Comparison of ENCODE assay signal across 2 cellular contexts in the genomic region with DNA sequence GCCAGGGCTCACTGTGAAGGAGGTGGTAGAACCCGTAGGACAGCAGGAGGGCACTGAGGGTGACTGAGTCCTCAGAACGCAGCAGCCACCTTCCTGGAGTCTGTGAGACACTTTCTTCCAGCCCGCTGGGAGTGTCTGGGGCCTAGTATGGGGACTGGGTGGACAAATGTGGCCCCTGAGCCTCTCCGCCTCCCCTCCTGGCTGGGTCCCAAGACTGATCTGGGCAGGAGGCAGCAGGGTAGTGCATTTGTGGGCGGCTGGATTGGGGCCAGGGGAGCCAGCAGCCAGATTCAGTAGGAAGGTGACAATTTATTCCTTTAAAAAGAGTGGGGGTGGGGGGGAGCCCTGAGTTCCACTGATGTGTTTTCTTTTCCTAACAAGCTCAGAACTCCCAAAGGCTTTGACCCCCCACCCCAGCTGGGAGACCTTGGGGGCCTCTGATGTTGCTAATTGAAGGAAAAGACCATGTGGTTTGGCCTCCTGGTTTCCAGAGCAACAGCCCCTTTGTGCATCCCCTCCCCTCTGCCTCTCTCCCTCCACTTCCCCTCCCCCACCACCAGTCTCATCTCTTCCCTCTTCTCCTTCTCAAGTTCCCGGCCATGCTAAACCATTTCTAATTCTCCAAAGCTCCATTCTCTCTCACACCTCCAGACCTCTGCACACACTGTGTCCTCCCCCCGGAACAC.
TF ChIP-seq lines count a peak whose summit lies in the region.

No MANE protein-coding gene starts in this region.

TF ChIP-seq in GM23338, 12 proteins besides CTCF, POLR2A, EP300 and RAD21:
- TF ChIP-seq EZH2phosphoT487 (IDR thresholded peaks at IDR 0.05; ENCODE audit: unreplicated experiment) (no peak), EZH2 (IDR thresholded peaks at IDR 0.05; ENCODE audit: low read depth, unreplicated experiment) (no peak)
- TF ChIP-seq, protein P1, sequence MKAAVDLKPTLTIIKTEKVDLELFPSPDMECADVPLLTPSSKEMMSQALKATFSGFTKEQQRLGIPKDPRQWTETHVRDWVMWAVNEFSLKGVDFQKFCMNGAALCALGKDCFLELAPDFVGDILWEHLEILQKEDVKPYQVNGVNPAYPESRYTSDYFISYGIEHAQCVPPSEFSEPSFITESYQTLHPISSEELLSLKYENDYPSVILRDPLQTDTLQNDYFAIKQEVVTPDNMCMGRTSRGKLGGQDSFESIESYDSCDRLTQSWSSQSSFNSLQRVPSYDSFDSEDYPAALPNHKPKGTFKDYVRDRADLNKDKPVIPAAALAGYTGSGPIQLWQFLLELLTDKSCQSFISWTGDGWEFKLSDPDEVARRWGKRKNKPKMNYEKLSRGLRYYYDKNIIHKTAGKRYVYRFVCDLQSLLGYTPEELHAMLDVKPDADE (IDR thresholded peaks at IDR 0.05), result no peak
- TF ChIP-seq, protein P2, sequence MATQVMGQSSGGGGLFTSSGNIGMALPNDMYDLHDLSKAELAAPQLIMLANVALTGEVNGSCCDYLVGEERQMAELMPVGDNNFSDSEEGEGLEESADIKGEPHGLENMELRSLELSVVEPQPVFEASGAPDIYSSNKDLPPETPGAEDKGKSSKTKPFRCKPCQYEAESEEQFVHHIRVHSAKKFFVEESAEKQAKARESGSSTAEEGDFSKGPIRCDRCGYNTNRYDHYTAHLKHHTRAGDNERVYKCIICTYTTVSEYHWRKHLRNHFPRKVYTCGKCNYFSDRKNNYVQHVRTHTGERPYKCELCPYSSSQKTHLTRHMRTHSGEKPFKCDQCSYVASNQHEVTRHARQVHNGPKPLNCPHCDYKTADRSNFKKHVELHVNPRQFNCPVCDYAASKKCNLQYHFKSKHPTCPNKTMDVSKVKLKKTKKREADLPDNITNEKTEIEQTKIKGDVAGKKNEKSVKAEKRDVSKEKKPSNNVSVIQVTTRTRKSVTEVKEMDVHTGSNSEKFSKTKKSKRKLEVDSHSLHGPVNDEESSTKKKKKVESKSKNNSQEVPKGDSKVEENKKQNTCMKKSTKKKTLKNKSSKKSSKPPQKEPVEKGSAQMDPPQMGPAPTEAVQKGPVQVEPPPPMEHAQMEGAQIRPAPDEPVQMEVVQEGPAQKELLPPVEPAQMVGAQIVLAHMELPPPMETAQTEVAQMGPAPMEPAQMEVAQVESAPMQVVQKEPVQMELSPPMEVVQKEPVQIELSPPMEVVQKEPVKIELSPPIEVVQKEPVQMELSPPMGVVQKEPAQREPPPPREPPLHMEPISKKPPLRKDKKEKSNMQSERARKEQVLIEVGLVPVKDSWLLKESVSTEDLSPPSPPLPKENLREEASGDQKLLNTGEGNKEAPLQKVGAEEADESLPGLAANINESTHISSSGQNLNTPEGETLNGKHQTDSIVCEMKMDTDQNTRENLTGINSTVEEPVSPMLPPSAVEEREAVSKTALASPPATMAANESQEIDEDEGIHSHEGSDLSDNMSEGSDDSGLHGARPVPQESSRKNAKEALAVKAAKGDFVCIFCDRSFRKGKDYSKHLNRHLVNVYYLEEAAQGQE (IDR thresholded peaks at IDR 0.05; ENCODE audit: unreplicated experiment), result no peak
- TF ChIP-seq, protein P3, sequence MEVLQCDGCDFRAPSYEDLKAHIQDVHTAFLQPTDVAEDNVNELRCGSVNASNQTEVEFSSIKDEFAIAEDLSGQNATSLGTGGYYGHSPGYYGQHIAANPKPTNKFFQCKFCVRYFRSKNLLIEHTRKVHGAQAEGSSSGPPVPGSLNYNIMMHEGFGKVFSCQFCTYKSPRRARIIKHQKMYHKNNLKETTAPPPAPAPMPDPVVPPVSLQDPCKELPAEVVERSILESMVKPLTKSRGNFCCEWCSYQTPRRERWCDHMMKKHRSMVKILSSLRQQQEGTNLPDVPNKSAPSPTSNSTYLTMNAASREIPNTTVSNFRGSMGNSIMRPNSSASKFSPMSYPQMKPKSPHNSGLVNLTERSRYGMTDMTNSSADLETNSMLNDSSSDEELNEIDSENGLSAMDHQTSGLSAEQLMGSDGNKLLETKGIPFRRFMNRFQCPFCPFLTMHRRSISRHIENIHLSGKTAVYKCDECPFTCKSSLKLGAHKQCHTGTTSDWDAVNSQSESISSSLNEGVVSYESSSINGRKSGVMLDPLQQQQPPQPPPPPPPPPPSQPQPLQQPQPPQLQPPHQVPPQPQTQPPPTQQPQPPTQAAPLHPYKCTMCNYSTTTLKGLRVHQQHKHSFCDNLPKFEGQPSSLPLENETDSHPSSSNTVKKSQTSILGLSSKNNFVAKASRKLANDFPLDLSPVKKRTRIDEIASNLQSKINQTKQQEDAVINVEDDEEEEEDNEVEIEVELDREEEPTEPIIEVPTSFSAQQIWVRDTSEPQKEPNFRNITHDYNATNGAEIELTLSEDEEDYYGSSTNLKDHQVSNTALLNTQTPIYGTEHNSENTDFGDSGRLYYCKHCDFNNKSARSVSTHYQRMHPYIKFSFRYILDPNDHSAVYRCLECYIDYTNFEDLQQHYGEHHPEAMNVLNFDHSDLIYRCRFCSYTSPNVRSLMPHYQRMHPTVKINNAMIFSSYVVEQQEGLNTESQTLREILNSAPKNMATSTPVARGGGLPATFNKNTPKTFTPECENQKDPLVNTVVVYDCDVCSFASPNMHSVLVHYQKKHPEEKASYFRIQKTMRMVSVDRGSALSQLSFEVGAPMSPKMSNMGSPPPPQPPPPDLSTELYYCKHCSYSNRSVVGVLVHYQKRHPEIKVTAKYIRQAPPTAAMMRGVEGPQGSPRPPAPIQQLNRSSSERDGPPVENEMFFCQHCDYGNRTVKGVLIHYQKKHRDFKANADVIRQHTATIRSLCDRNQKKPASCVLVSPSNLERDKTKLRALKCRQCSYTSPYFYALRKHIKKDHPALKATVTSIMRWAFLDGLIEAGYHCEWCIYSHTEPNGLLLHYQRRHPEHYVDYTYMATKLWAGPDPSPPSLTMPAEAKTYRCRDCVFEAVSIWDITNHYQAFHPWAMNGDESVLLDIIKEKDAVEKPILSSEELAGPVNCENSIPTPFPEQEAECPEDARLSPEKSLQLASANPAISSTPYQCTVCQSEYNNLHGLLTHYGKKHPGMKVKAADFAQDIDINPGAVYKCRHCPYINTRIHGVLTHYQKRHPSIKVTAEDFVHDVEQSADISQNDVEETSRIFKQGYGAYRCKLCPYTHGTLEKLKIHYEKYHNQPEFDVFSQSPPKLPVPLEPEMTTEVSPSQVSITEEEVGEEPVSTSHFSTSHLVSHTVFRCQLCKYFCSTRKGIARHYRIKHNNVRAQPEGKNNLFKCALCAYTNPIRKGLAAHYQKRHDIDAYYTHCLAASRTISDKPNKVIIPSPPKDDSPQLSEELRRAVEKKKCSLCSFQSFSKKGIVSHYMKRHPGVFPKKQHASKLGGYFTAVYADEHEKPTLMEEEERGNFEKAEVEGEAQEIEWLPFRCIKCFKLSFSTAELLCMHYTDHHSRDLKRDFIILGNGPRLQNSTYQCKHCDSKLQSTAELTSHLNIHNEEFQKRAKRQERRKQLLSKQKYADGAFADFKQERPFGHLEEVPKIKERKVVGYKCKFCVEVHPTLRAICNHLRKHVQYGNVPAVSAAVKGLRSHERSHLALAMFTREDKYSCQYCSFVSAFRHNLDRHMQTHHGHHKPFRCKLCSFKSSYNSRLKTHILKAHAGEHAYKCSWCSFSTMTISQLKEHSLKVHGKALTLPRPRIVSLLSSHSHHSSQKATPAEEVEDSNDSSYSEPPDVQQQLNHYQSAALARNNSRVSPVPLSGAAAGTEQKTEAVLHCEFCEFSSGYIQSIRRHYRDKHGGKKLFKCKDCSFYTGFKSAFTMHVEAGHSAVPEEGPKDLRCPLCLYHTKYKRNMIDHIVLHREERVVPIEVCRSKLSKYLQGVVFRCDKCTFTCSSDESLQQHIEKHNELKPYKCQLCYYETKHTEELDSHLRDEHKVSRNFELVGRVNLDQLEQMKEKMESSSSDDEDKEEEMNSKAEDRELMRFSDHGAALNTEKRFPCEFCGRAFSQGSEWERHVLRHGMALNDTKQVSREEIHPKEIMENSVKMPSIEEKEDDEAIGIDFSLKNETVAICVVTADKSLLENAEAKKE (CRISPR knock-in tag; IDR thresholded peaks at IDR 0.05), result no peak

TF ChIP-seq in H1, 55 proteins besides CTCF, POLR2A, EP300 and RAD21:
- TF ChIP-seq GABPA (IDR thresholded peaks at IDR 0.05; ENCODE audit: borderline replicate concordance, insufficient read depth, low read length), result no peak
- no peak for TF ChIP-seq TCF12 (IDR thresholded peaks at IDR 0.05; ENCODE audit: low read depth, low read length)
- no peak for TF ChIP-seq CHD1 (IDR thresholded peaks at IDR 0.05; ENCODE audit: low read depth, low read length)
- no peak for TF ChIP-seq POLR2AphosphoS5 (IDR thresholded peaks at IDR 0.05; ENCODE audit: low read depth, low read length)
- TF ChIP-seq TAF7 (optimal IDR thresholded peaks at IDR 0.05; ENCODE audit: borderline replicate concordance, low read depth, low read length), result no peak
- TF ChIP-seq, protein P4, sequence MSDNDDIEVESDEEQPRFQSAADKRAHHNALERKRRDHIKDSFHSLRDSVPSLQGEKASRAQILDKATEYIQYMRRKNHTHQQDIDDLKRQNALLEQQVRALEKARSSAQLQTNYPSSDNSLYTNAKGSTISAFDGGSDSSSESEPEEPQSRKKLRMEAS (IDR thresholded peaks at IDR 0.05), result 0 out of 2 replicates have a peak, but pooled peaks have one; percentile 22
- no peak for TF ChIP-seq JUND (IDR thresholded peaks at IDR 0.05; ENCODE audit: low read length)
- no peak for TF ChIP-seq CBX5 (IDR thresholded peaks at IDR 0.05; ENCODE audit: low read depth, low read length)
- no peak for TF ChIP-seq KDM5A (IDR thresholded peaks at IDR 0.05; ENCODE audit: low read length)
- TF ChIP-seq KDM4A (IDR thresholded peaks at IDR 0.05; ENCODE audit: low read depth, low read length, severe bottlenecking), result no peak
- TF ChIP-seq TEAD4 (IDR thresholded peaks at IDR 0.05; ENCODE audit: low read depth, low read length), result no peak
- TF ChIP-seq HDAC2 (IDR thresholded peaks at IDR 0.05; ENCODE audit: borderline replicate concordance in 1 of 2, low read depth in 2 of 2, low read length in 2 of 2), result no peak
- TF ChIP-seq BRCA1 (IDR thresholded peaks at IDR 0.05; ENCODE audit: low read depth, low read length), result no peak
- TF ChIP-seq CBX8 (IDR thresholded peaks at IDR 0.05; ENCODE audit: borderline replicate concordance, low read depth, low read length), result no peak
- no peak for TF ChIP-seq CREB1 (IDR thresholded peaks at IDR 0.05)
- TF ChIP-seq TBP (IDR thresholded peaks at IDR 0.05; ENCODE audit: low read depth, low read length), result no peak
- TF ChIP-seq FOSL1 (IDR thresholded peaks at IDR 0.05; ENCODE audit: insufficient read depth, low read depth, low read length), result no peak
- TF ChIP-seq RBBP5 (IDR thresholded peaks at IDR 0.05; ENCODE audit: borderline replicate concordance, low read depth, low read length), result peak; percentile 19; the same call in 1 of the 2 replicates
- TF ChIP-seq, protein P5, sequence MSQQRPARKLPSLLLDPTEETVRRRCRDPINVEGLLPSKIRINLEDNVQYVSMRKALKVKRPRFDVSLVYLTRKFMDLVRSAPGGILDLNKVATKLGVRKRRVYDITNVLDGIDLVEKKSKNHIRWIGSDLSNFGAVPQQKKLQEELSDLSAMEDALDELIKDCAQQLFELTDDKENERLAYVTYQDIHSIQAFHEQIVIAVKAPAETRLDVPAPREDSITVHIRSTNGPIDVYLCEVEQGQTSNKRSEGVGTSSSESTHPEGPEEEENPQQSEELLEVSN (IDR thresholded peaks at IDR 0.05), result peak; percentile 51; the same call in 1 of the 2 replicates
- no peak for TF ChIP-seq CTBP2 (IDR thresholded peaks at IDR 0.05; ENCODE audit: borderline replicate concordance, insufficient read depth, insufficient read length, low read length)
- TF ChIP-seq BCL11A (IDR thresholded peaks at IDR 0.05; ENCODE audit: low read depth in 2 of 2, low read length in 2 of 2), result no peak
- TF ChIP-seq, protein P6, sequence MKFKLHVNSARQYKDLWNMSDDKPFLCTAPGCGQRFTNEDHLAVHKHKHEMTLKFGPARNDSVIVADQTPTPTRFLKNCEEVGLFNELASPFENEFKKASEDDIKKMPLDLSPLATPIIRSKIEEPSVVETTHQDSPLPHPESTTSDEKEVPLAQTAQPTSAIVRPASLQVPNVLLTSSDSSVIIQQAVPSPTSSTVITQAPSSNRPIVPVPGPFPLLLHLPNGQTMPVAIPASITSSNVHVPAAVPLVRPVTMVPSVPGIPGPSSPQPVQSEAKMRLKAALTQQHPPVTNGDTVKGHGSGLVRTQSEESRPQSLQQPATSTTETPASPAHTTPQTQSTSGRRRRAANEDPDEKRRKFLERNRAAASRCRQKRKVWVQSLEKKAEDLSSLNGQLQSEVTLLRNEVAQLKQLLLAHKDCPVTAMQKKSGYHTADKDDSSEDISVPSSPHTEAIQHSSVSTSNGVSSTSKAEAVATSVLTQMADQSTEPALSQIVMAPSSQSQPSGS (IDR thresholded peaks at IDR 0.05; ENCODE audit: low read length), result no peak
TF ChIP-seq in H1: peak in this region for 3.
